Comparison of ENCODE assay signal across 9 cellular contexts in the genomic region with DNA sequence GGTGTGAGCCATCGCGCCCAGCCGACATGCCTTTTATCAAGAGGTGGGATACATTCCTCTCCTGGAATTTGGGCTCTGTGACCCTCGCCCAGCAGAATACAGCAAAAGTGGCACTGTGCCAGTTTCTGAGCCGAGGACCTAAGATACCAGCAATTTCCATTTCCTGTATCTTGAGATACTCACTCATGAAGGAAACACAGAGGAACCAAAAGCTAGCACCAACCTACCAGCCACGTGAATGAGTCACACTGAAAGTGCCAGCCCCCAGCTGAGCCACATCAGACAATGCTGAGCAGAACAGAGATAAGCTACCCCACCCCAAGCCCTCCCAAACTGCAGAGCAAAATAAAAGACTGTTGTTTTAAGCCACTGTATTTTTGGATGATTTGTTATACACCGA. TPM values are rescaled to one million over a fixed set of nuclear protein-coding genes. Genes with fewer than 3 reads are reported as not detected.
DNase-seq lines count a peak whose midpoint lies in the region; ATAC-seq and TF ChIP-seq lines count a peak whose summit lies in the region.
"Had no signal": no experiment of that assay in that cellular context is flagged by ENCODE, and none has a peak within 500 bp of the region (broad histone marks: within the 10 kb centered on the region; RNA-seq: fewer than 3 reads in every experiment).

No MANE protein-coding gene starts in this region.

- no peaks in the 10 kb centered on the region for H3K9me3 ChIP-seq in fibroblast of lung (ENCODE audit: control insufficient read depth, insufficient read depth, low read depth, low read length)

- CTCF ChIA-PET in Calu3 (lab: Charles Lee): no interaction called here
- CTCF ChIA-PET in activated CD4-positive, alpha-beta memory T cell treated with anti-CD3 and anti-CD28 coated beads for 36 hours (lab: Charles Lee): interaction anchor here (0.9 to 1.7 kb wide), 4 partner anchors 21 to 129 kb away, joined by 3 to 6 read pairs (median 4); no protein-coding TSS in a partner anchor

- no peak overlapping the region for H3K4me3 Mint-ChIP-seq in Calu3 (ENCODE audit: low read depth, unreplicated experiment)
- peak overlapping the region; percentile 33 for H3K4me3 Mint-ChIP-seq in activated CD4-positive, alpha-beta memory T cell treated with anti-CD3 and anti-CD28 coated beads for 36 hours

- peaks cover 11% of the 10 kb centered on the region for H3K4me1 ChIP-seq in fibroblast of lung (ENCODE audit: control insufficient read depth, extremely low read depth, insufficient read depth, low read length)

- peak; percentile 66 for DNase-seq in Calu3
- peak; percentile 9 for DNase-seq in KG1 (lab: John Stamatoyannopoulos, UW)
- DNase-seq in activated CD4-positive, alpha-beta memory T cell treated with anti-CD3 and anti-CD28 coated beads for 36 hours: peak; percentile 91
- DNase-seq in fibroblast of lung (ENCODE audit: low read depth in 2 of 2): peak; percentile 33 to 86
- DNase-seq in stimulated activated CD4-positive, alpha-beta T cell treated with anti-CD3 and anti-CD28 coated beads, TNF-alpha, amount 100 ng/mL, for 24 hours (ENCODE audit: low read depth in 3 of 3): peak; percentile 61 to 77 (median 65)
- DNase-seq in anterior cingulate cortex (lab: John Stamatoyannopoulos, UW): no peak
- DNase-seq in DMS114 treated with DMSO at 0.1 percent for 48 hours (lab: John Stamatoyannopoulos, UW; ENCODE audit: unreplicated experiment): no peak

- H3K27ac ChIP-seq in fibroblast of lung (ENCODE audit: insufficient read depth, low read length): no peak overlapping the region

- no peak overlapping the region for H3K9ac ChIP-seq in fibroblast of lung (ENCODE audit: insufficient read depth, low read length)

- no TSS peak for BruUV-seq in Calu3 (replicated peaks; lab: Mats Ljungman, UMichigan)

- no peaks in the 10 kb centered on the region for H3K27me3 Mint-ChIP-seq in Calu3 (ENCODE audit: unreplicated experiment)
- no peaks in the 10 kb centered on the region for H3K27me3 Mint-ChIP-seq in activated CD4-positive, alpha-beta memory T cell treated with anti-CD3 and anti-CD28 coated beads for 36 hours

- no peaks in the 10 kb centered on the region for H3K9me3 Mint-ChIP-seq in Calu3 (ENCODE audit: low read depth, unreplicated experiment)
- no peaks in the 10 kb centered on the region for H3K9me3 Mint-ChIP-seq in activated CD4-positive, alpha-beta memory T cell treated with anti-CD3 and anti-CD28 coated beads for 36 hours

- H4K20me1 ChIP-seq in fibroblast of lung (ENCODE audit: control insufficient read depth, extremely low read depth, insufficient read depth, low read length): no peaks in the 10 kb centered on the region

- peak; percentile 92 for ATAC-seq in GM21723 (IDR thresholded peaks at IDR 0.05; ENCODE audit: unreplicated experiment)

- no peaks in the 10 kb centered on the region for H3K4me1 Mint-ChIP-seq in Calu3 (ENCODE audit: low read depth, unreplicated experiment)
- peaks cover 21% of the 10 kb centered on the region for H3K4me1 Mint-ChIP-seq in activated CD4-positive, alpha-beta memory T cell treated with anti-CD3 and anti-CD28 coated beads for 36 hours (ENCODE audit: low read depth)

- peaks cover 10% of the 10 kb centered on the region for H3K36me3 Mint-ChIP-seq in Calu3 (ENCODE audit: insufficient read depth, unreplicated experiment)
- H3K36me3 Mint-ChIP-seq in activated CD4-positive, alpha-beta memory T cell treated with anti-CD3 and anti-CD28 coated beads for 36 hours: peaks cover 23% of the 10 kb centered on the region

- POLR2A ChIA-PET in activated CD4-positive, alpha-beta memory T cell treated with anti-CD3 and anti-CD28 coated beads for 36 hours (lab: Charles Lee): interaction anchor here (1.0 kb wide), 1 partner anchor 56 kb away, joined by 4 read pairs; a partner anchor contains a TSS

- no peaks in the 10 kb centered on the region for H3K27me3 ChIP-seq in fibroblast of lung (ENCODE audit: control insufficient read depth, insufficient read depth, low read length)

- peak overlapping the region; percentile 54 for H3K27ac Mint-ChIP-seq in Calu3 (ENCODE audit: unreplicated experiment)
- peak overlapping the region; percentile 40 for H3K27ac Mint-ChIP-seq in activated CD4-positive, alpha-beta memory T cell treated with anti-CD3 and anti-CD28 coated beads for 36 hours

- no peaks in the 10 kb centered on the region for H3K36me3 ChIP-seq in fibroblast of lung (ENCODE audit: control insufficient read depth, insufficient read depth, low read length)

- no peak overlapping the region for H2AFZ ChIP-seq in fibroblast of lung (ENCODE audit: low read length)

- intact Hi-C loops in Calu3 (cut with micrococcal nuclease; ENCODE audit: unreplicated experiment): no loop called here
- intact Hi-C loops in activated CD4-positive, alpha-beta memory T cell treated with anti-CD3 and anti-CD28 coated beads for 36 hours (cut with micrococcal nuclease): loop anchor here (1.0 kb wide), 2 partner anchors 57 to 142 kb away; no protein-coding TSS in a partner anchor

- H3K4me2 ChIP-seq in fibroblast of lung (ENCODE audit: extremely low read depth, insufficient read depth, low read length): no peak overlapping the region

- TF ChIP-seq CTCF in Calu3 (IDR thresholded peaks at IDR 0.05; ENCODE audit: unreplicated experiment) (no peak), fibroblast of lung (conservative IDR thresholded peaks at IDR 0.05 in 1 of 2, IDR thresholded peaks at IDR 0.05 in 1 of 2; ENCODE audit: low read depth in 1 of 2, low read length in 2 of 2) (no peak)

- no peak overlapping the region for H3K4me3 ChIP-seq in fibroblast of lung (replicated peaks in 1 of 4; ENCODE audit: control extremely low read depth in 1 of 4, insufficient read depth in 1 of 4, low read depth in 3 of 4, low read length in 4 of 4)
- H3K4me3 ChIP-seq: lung had no signal

- H3K79me2 ChIP-seq in fibroblast of lung (ENCODE audit: control insufficient read depth, insufficient read depth, low read length): no peaks in the 10 kb centered on the region

RNA-seq across cellular contexts. Expression of a gene that starts 56.3 kb away (rescaled TPM):
- total RNA-seq in Calu3 (2022) (38.3 and 44.6 TPM in 2 replicates), fibroblast of lung (21.3 and 25.3 TPM in 2 replicates)
- 10 to 100 TPM; 24.0 to 24.4 TPM for total RNA-seq in activated CD4-positive, alpha-beta memory T cell treated with anti-CD3 and anti-CD28 coated beads for 36 hours
- polyA plus RNA-seq in fibroblast of lung: 12.0 and 15.7 TPM in 2 replicates
- polyA plus RNA-seq in fibroblast of lung (2012): 12.9 and 15.7 TPM in 2 replicates
- 4.6 and 11.0 TPM in 2 replicates for polyA minus RNA-seq in fibroblast of lung (ENCODE audit: low replicate concordance)

Comparison
In these comparisons a context has a peak if more than half of its experiments do, and no peak if none do; other contexts are left out.
1. DNase-seq: peak in Calu3 (single experiment), KG1 (single experiment), activated CD4-positive, alpha-beta memory T cell treated with anti-CD3 and anti-CD28 coated beads for 36 hours (single experiment), fibroblast of lung (2 of 2) and stimulated activated CD4-positive, alpha-beta T cell treated with anti-CD3 and anti-CD28 coated beads, TNF-alpha, amount 100 ng/mL, for 24 hours (3 of 3); none in anterior cingulate cortex (0 of 58) and DMS114 treated with DMSO at 0.1 percent for 48 hours (single experiment).